Comparison of ENCODE assay signal across 9 cellular contexts in the genomic region with DNA sequence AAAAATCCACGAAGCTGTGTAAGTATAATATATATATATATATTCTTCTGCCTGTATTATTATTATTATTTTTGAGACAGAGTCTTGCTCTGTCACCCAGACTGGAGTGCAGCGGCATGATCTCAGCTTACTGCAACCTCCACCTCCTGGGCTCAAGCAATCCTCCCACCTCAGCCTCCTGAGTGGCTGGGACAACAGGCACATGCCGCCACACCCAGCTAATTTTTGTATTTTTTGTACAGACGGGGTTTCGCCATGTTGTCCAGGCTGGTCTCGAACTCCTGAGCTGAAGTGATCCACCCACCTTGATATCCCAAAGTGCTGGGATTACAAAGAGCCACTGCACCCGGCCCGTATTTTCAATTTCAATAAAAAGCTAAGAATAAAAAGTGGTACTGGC. TPM values are rescaled to one million over a fixed set of nuclear protein-coding genes. Genes with fewer than 3 reads are reported as not detected.
DNase-seq lines count a peak whose midpoint lies in the region; FAIRE-seq and TF ChIP-seq lines count a peak whose summit lies in the region.
"Not testable (repeated sequence)": the region's sequence is repeated elsewhere in the genome, so short reads cannot be mapped to it uniquely, and the experiment has no call there.
"Had no signal": no experiment of that assay in that cellular context is flagged by ENCODE, and none has a peak within 500 bp of the region (broad histone marks: within the 10 kb centered on the region; RNA-seq: fewer than 3 reads in every experiment).

No MANE protein-coding gene starts in this region.

- dilution Hi-C loops in endothelial cell of umbilical vein (cut with MboI; ENCODE audit: extremely low pct_ligation_motif_present, low sequenced_read_pairs) = not testable (repeated sequence)

- H3K79me2 ChIP-seq in endothelial cell of umbilical vein (ENCODE audit: control insufficient read depth, insufficient read depth, low read length) = peaks cover 58% of the 10 kb centered on the region

- peak overlapping the region; percentile 94 for H3K27ac ChIP-seq in C4-2B
- H3K27ac ChIP-seq in ascending aorta = peak overlapping the region; percentile 98 to 99
- peak overlapping the region; percentile 78 for H3K27ac ChIP-seq in endothelial cell of umbilical vein (ENCODE audit: insufficient read depth, low read depth, low read length)
- H3K27ac ChIP-seq in neutrophil = peak overlapping the region; percentile 94
- peak overlapping the region; percentile 99 for H3K27ac ChIP-seq in suprapubic skin

- TF ChIP-seq EP300 in suprapubic skin (IDR thresholded peaks at IDR 0.05) = not testable (repeated sequence)

- BruUV-seq in endothelial cell of umbilical vein (replicated peaks; lab: Mats Ljungman, UMichigan) = not testable (repeated sequence)

- not testable (repeated sequence) for DNase-seq in Jurkat, Clone E6-1 (ENCODE audit: low read depth, low spot score); ascending aorta (ENCODE audit: low spot score in 2 of 2); endothelial cell of umbilical vein (ENCODE audit: low read depth, low spot score); kidney epithelial cell (ENCODE audit: low read depth); suprapubic skin (ENCODE audit: low spot score in 2 of 2)

- peak overlapping the region; percentile 87 for H3K4me2 ChIP-seq in endothelial cell of umbilical vein (ENCODE audit: insufficient read depth, low read length)

- H3K36me3 ChIP-seq in ascending aorta (peaks cover 42 to 48% of the 10 kb centered on the region in 2 donors), endothelial cell of umbilical vein (ENCODE audit: control insufficient read depth in 2 of 2, extremely low read depth in 1 of 2, insufficient read depth in 2 of 2, low read length in 2 of 2) (peaks cover 4 to 24% of the 10 kb centered on the region in 2 experiments), neutrophil (peaks cover 42% of the 10 kb centered on the region), suprapubic skin (peaks cover 39% of the 10 kb centered on the region)
- not testable (repeated sequence) for H3K36me3 ChIP-seq in kidney epithelial cell (ENCODE audit: control insufficient read depth, insufficient read depth, low read length)

- not testable (repeated sequence) for H4K20me1 ChIP-seq in endothelial cell of umbilical vein (replicated peaks; ENCODE audit: control insufficient read depth, extremely low read depth, insufficient read depth, low read length)

- intact Hi-C loops in ascending aorta (cut with DNase I) = loop anchor here (2.0 kb wide), 1 partner anchor 45 kb away; the partner anchor contains the start of genes NOL9 and TAS1R1
- intact Hi-C loops in endothelial cell of umbilical vein (cut with micrococcal nuclease) = loop anchor here (5.0 kb wide), 2 partner anchors 102 to 187 kb away; partner anchors contain the start of genes CAMTA1 and DNAJC11

- WGBS in suprapubic skin = 51% methylated on average over 8 of the region's 8 CpGs

- not testable (repeated sequence) for H2AFZ ChIP-seq in endothelial cell of umbilical vein (ENCODE audit: low read depth, low read length)

- H3K9ac ChIP-seq in endothelial cell of umbilical vein (replicated peaks; ENCODE audit: extremely low read depth, insufficient read depth, low read length) = peak overlapping the region; percentile 73

- peak overlapping the region; percentile 88 for H3K4me3 ChIP-seq in Jurkat, Clone E6-1 (ENCODE audit: low read length)
- peak overlapping the region; percentile 91 for H3K4me3 ChIP-seq in WI38 (ENCODE audit: low read depth, low read length)
- H3K4me3 ChIP-seq in ascending aorta = peak overlapping the region; percentile 92 to 95
- not testable (repeated sequence) for H3K4me3 ChIP-seq in endothelial cell of umbilical vein (replicated peaks in 1 of 3; ENCODE audit: insufficient read depth in 1 of 3, low read depth in 1 of 3, low read length in 3 of 3)
- H3K4me3 ChIP-seq in kidney epithelial cell (ENCODE audit: low read depth, low read length) = peak overlapping the region; percentile 69
- peak overlapping the region; percentile 98 to 100 for H3K4me3 ChIP-seq in neutrophil (ENCODE audit: low read depth in 1 of 2, low read length in 1 of 2)
- H3K4me3 ChIP-seq in suprapubic skin = peak overlapping the region; percentile 98

- CTCF ChIA-PET in endothelial cell of umbilical vein (lab: Charles Lee) = interaction anchor here (0.8 to 2.9 kb wide), 10 partner anchors 16 to 114 kb away, joined by 3 to 12 read pairs (median 4); partner anchors contain the start of genes NOL9, TAS1R1, THAP3 and ZBTB48

- H3K27me3 ChIP-seq in ascending aorta; endothelial cell of umbilical vein (ENCODE audit: control insufficient read depth in 2 of 2, insufficient read depth in 2 of 2, low read length in 2 of 2); kidney epithelial cell (ENCODE audit: control insufficient read depth, insufficient read depth, low read length); neutrophil; suprapubic skin: not testable (repeated sequence)

- POLR2A ChIA-PET in endothelial cell of umbilical vein (lab: Charles Lee) = interaction anchor here (1.1 to 1.4 kb wide), 2 partner anchors 11 to 20 kb away, joined by 4 to 6 read pairs; partner anchors contain the start of gene ZBTB48

- TF ChIP-seq POLR2A in endothelial cell of umbilical vein (IDR thresholded peaks at IDR 0.05; ENCODE audit: low read depth, low read length); suprapubic skin (IDR thresholded peaks at IDR 0.05): not testable (repeated sequence)

- H3K9me1 ChIP-seq in endothelial cell of umbilical vein (replicated peaks; ENCODE audit: control insufficient read depth, extremely low read depth, insufficient read depth, low read length) = not testable (repeated sequence)

- peaks cover 23 to 55% of the 10 kb centered on the region in 2 donors for H3K4me1 ChIP-seq in ascending aorta
- peaks cover 23% of the 10 kb centered on the region for H3K4me1 ChIP-seq in endothelial cell of umbilical vein (ENCODE audit: control insufficient read depth, extremely low read depth, insufficient read depth, low read length)
- peaks cover 54 to 76% of the 10 kb centered on the region in 2 experiments for H3K4me1 ChIP-seq in neutrophil (ENCODE audit: control insufficient read depth in 1 of 2, insufficient read depth in 1 of 2, low read depth in 1 of 2, low read length in 1 of 2)
- H3K4me1 ChIP-seq in suprapubic skin = peaks cover 64% of the 10 kb centered on the region

- not testable (repeated sequence) for H3K9me3 ChIP-seq in ascending aorta; endothelial cell of umbilical vein (replicated peaks; ENCODE audit: control insufficient read depth, insufficient read depth, low read length); neutrophil; suprapubic skin

- TF ChIP-seq CTCF in C4-2B (conservative IDR thresholded peaks at IDR 0.05); WI38 (IDR thresholded peaks at IDR 0.05; ENCODE audit: low read depth, low read length); ascending aorta (IDR thresholded peaks at IDR 0.05); endothelial cell of umbilical vein (IDR thresholded peaks at IDR 0.05; ENCODE audit: extremely low read depth in 1 of 2, insufficient read depth in 1 of 2, low read depth in 1 of 2, low read length in 2 of 2); kidney epithelial cell (IDR thresholded peaks at IDR 0.05; ENCODE audit: insufficient read depth, low read length, poor library complexity, severe bottlenecking); neutrophil (IDR thresholded peaks at IDR 0.05); suprapubic skin (IDR thresholded peaks at IDR 0.05): not testable (repeated sequence)

- FAIRE-seq in endothelial cell of umbilical vein (lab: Jason Lieb, UNC) = not testable (repeated sequence)

RNA-seq across cellular contexts. Expression of gene KLHL21, which starts 2.7 kb away (rescaled TPM):
- polyA plus RNA-seq in Jurkat, Clone E6-1 (2012; ENCODE audit: insufficient read depth, insufficient read length) = 16.4 TPM
- total RNA-seq in ascending aorta (147 TPM), endothelial cell of umbilical vein (19.2 and 22.4 TPM in 2 replicates), kidney epithelial cell (69.5 and 77.4 TPM in 2 replicates), suprapubic skin (100 to 1,000 TPM; 105 to 125 (median 118) TPM)
- polyA plus RNA-seq in endothelial cell of umbilical vein = 18.0 and 24.9 TPM in 2 replicates
- polyA plus RNA-seq in endothelial cell of umbilical vein (2011; cell fraction: cytosol; rRNA removed) = 10.5 and 14.1 TPM in 2 replicates
- polyA plus RNA-seq in endothelial cell of umbilical vein (2011; cell fraction: nucleus; rRNA removed) = 20.4 and 30.5 TPM in 2 replicates
- 17.8 and 20.9 TPM in 2 replicates for polyA plus RNA-seq in endothelial cell of umbilical vein (2012)
- 21.1 and 21.8 TPM in 2 replicates for polyA minus RNA-seq in endothelial cell of umbilical vein
- polyA minus RNA-seq in endothelial cell of umbilical vein (2011; cell fraction: cytosol; rRNA and poly(A)+ RNA removed) = 20.5 TPM
- polyA minus RNA-seq in endothelial cell of umbilical vein (2011; cell fraction: nucleus; rRNA and poly(A)+ RNA removed) = 15.2 and 22.3 TPM in 2 replicates

RNA-seq across cellular contexts. Expression of gene PHF13, which starts 13.5 kb away (rescaled TPM):
- polyA plus RNA-seq in Jurkat, Clone E6-1 (2012; ENCODE audit: insufficient read depth, insufficient read length) = 16.1 TPM
- total RNA-seq in ascending aorta (1.5 TPM), endothelial cell of umbilical vein (17.8 and 18.6 TPM in 2 replicates), kidney epithelial cell (8.0 and 8.8 TPM in 2 replicates), suprapubic skin (10 to 100 TPM; 12.6 to 21.7 (median 17.0) TPM)
- 5.6 and 5.7 TPM in 2 replicates for polyA plus RNA-seq in endothelial cell of umbilical vein
- 6.3 and 6.5 TPM in 2 replicates for polyA plus RNA-seq in endothelial cell of umbilical vein (2011; cell fraction: cytosol; rRNA removed)
- 8.2 and 8.3 TPM in 2 replicates for polyA plus RNA-seq in endothelial cell of umbilical vein (2011; cell fraction: nucleus; rRNA removed)
- polyA plus RNA-seq in endothelial cell of umbilical vein (2012) = 9.0 and 9.8 TPM in 2 replicates
- polyA minus RNA-seq in endothelial cell of umbilical vein = 7.3 and 7.4 TPM in 2 replicates
- 3.0 TPM for polyA minus RNA-seq in endothelial cell of umbilical vein (2011; cell fraction: cytosol; rRNA and poly(A)+ RNA removed)
- 3.2 and 3.4 TPM in 2 replicates for polyA minus RNA-seq in endothelial cell of umbilical vein (2011; cell fraction: nucleus; rRNA and poly(A)+ RNA removed)

RNA-seq across cellular contexts. Expression of gene ZBTB48, which starts 20.2 kb away (rescaled TPM):
- 28.3 TPM for polyA plus RNA-seq in Jurkat, Clone E6-1 (2012; ENCODE audit: insufficient read depth, insufficient read length)
- total RNA-seq in ascending aorta = 106 TPM
- total RNA-seq in endothelial cell of umbilical vein = 25.1 and 29.2 TPM in 2 replicates
- 20.9 and 29.0 TPM in 2 replicates for polyA plus RNA-seq in endothelial cell of umbilical vein
- 10.9 and 13.8 TPM in 2 replicates for polyA plus RNA-seq in endothelial cell of umbilical vein (2011; cell fraction: cytosol; rRNA removed)
- 46.0 and 49.3 TPM in 2 replicates for polyA plus RNA-seq in endothelial cell of umbilical vein (2011; cell fraction: nucleus; rRNA removed)
- polyA plus RNA-seq in endothelial cell of umbilical vein (2012) = 9.0 and 15.7 TPM in 2 replicates
- 9.9 and 14.2 TPM in 2 replicates for polyA minus RNA-seq in endothelial cell of umbilical vein
- polyA minus RNA-seq in endothelial cell of umbilical vein (2011; cell fraction: cytosol; rRNA and poly(A)+ RNA removed) = 21.4 TPM
- 11.1 and 20.3 TPM in 2 replicates for polyA minus RNA-seq in endothelial cell of umbilical vein (2011; cell fraction: nucleus; rRNA and poly(A)+ RNA removed)
- total RNA-seq in kidney epithelial cell = 14.2 and 18.9 TPM in 2 replicates
- 10 to 100 TPM; 17.8 to 26.7 (median 21.6) TPM for total RNA-seq in suprapubic skin

RNA-seq across cellular contexts. Expression of gene THAP3, which starts 24.7 kb away (rescaled TPM):
- polyA plus RNA-seq in Jurkat, Clone E6-1 (2012; ENCODE audit: insufficient read depth, insufficient read length) = 26.9 TPM
- total RNA-seq in ascending aorta (9.3 TPM), endothelial cell of umbilical vein (15.2 and 16.7 TPM in 2 replicates), kidney epithelial cell (19.0 and 29.4 TPM in 2 replicates), suprapubic skin (10 to 100 TPM; 13.2 to 31.8 (median 24.8) TPM)
- 11.3 and 13.5 TPM in 2 replicates for polyA plus RNA-seq in endothelial cell of umbilical vein
- 10.2 and 10.5 TPM in 2 replicates for polyA plus RNA-seq in endothelial cell of umbilical vein (2011; cell fraction: cytosol; rRNA removed)
- polyA plus RNA-seq in endothelial cell of umbilical vein (2011; cell fraction: nucleus; rRNA removed) = 13.3 and 14.2 TPM in 2 replicates
- 10.3 and 11.1 TPM in 2 replicates for polyA plus RNA-seq in endothelial cell of umbilical vein (2012)
- polyA minus RNA-seq in endothelial cell of umbilical vein = 5.0 and 9.0 TPM in 2 replicates
- polyA minus RNA-seq in endothelial cell of umbilical vein (2011; cell fraction: cytosol; rRNA and poly(A)+ RNA removed) = 5.4 TPM
- polyA minus RNA-seq in endothelial cell of umbilical vein (2011; cell fraction: nucleus; rRNA and poly(A)+ RNA removed) = 8.1 and 12.3 TPM in 2 replicates

RNA-seq across cellular contexts. Expression of gene TAS1R1, which starts 44.9 kb away (rescaled TPM):
- not detected for polyA plus RNA-seq in Jurkat, Clone E6-1 (2012; ENCODE audit: insufficient read depth, insufficient read length)
- total RNA-seq in ascending aorta = not detected
- total RNA-seq in endothelial cell of umbilical vein = not detected in 2 replicates
- polyA plus RNA-seq in endothelial cell of umbilical vein = not detected in 2 replicates
- polyA plus RNA-seq in endothelial cell of umbilical vein (2011; cell fraction: cytosol; rRNA removed) = 0.03 TPM in 1 of 2 replicates, not detected in the other
- not detected in 2 replicates for polyA plus RNA-seq in endothelial cell of umbilical vein (2011; cell fraction: nucleus; rRNA removed)
- not detected in 2 replicates for polyA plus RNA-seq in endothelial cell of umbilical vein (2012)
- not detected in 2 replicates for polyA minus RNA-seq in endothelial cell of umbilical vein
- not detected for polyA minus RNA-seq in endothelial cell of umbilical vein (2011; cell fraction: cytosol; rRNA and poly(A)+ RNA removed)
- polyA minus RNA-seq in endothelial cell of umbilical vein (2011; cell fraction: nucleus; rRNA and poly(A)+ RNA removed) = not detected in 2 replicates
- total RNA-seq in kidney epithelial cell = not detected in 2 replicates
- under 1 TPM in 2 of 4 donors, not detected in 2; 0.40 to 0.45 TPM for total RNA-seq in suprapubic skin
- total RNA-seq: mesenteric fat pad had no signal
